ENCODE assay signal across 2 cellular contexts in the genomic region with DNA sequence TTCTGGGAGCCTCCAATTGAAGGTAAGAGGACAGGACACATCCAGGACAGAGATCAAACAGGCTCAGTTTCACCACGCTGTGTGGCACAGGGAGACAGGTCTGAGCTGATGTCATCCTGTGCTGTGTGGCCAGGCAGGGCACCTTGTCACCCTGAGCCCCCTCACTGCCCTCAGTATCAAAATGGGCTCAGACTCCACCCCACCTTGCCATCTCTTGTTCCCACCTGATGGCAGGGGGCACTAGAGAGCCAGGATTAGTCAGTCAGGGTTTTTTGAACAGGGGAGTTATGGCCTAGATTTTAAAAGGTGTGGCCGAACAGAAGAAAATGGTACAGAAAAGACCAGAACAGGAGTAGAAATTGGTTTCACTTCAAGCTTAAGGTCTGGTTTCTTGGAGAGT.
TF ChIP-seq lines count a peak whose summit lies in the region.

No MANE protein-coding gene starts in this region.

TF ChIP-seq in IMR-90, 13 proteins besides CTCF, POLR2A, EP300 and RAD21:
- TF ChIP-seq NFE2L2 (IDR thresholded peaks at IDR 0.05; ENCODE audit: low read depth, low read length) (no peak), SMC3 (IDR thresholded peaks at IDR 0.05; ENCODE audit: low read depth, low read length) (peak; percentile 37; the same call in 1 of the 2 replicates), MAFK (IDR thresholded peaks at IDR 0.05; ENCODE audit: low read depth, low read length) (no peak)

TF ChIP-seq in WTC11, 78 proteins besides CTCF, POLR2A, EP300 and RAD21:
- no peak for TF ChIP-seq JAZF1 (CRISPR knock-in tag; IDR thresholded peaks at IDR 0.05)
- TF ChIP-seq, protein P1, sequence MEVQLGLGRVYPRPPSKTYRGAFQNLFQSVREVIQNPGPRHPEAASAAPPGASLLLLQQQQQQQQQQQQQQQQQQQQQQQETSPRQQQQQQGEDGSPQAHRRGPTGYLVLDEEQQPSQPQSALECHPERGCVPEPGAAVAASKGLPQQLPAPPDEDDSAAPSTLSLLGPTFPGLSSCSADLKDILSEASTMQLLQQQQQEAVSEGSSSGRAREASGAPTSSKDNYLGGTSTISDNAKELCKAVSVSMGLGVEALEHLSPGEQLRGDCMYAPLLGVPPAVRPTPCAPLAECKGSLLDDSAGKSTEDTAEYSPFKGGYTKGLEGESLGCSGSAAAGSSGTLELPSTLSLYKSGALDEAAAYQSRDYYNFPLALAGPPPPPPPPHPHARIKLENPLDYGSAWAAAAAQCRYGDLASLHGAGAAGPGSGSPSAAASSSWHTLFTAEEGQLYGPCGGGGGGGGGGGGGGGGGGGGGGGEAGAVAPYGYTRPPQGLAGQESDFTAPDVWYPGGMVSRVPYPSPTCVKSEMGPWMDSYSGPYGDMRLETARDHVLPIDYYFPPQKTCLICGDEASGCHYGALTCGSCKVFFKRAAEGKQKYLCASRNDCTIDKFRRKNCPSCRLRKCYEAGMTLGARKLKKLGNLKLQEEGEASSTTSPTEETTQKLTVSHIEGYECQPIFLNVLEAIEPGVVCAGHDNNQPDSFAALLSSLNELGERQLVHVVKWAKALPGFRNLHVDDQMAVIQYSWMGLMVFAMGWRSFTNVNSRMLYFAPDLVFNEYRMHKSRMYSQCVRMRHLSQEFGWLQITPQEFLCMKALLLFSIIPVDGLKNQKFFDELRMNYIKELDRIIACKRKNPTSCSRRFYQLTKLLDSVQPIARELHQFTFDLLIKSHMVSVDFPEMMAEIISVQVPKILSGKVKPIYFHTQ (CRISPR knock-in tag; IDR thresholded peaks at IDR 0.05) = no peak
- no peak for TF ChIP-seq ZNF138 (CRISPR knock-in tag; conservative IDR thresholded peaks at IDR 0.05)
- TF ChIP-seq SP1 (CRISPR knock-in tag; conservative IDR thresholded peaks at IDR 0.05) = no peak
- TF ChIP-seq PRRX2 (CRISPR knock-in tag; IDR thresholded peaks at IDR 0.05) = no peak
- no peak for TF ChIP-seq IRF2 (CRISPR knock-in tag; IDR thresholded peaks at IDR 0.05; ENCODE audit: borderline replicate concordance, low read depth)
- TF ChIP-seq TCF7 (CRISPR knock-in tag; IDR thresholded peaks at IDR 0.05; ENCODE audit: low read depth) = no peak
- no peak for TF ChIP-seq MYBL2 (CRISPR knock-in tag; IDR thresholded peaks at IDR 0.05)
- no peak for TF ChIP-seq ZMAT4 (CRISPR knock-in tag; IDR thresholded peaks at IDR 0.05)
- no peak for TF ChIP-seq ZNF281 (CRISPR knock-in tag; IDR thresholded peaks at IDR 0.05)
- no peak for TF ChIP-seq MLX (CRISPR knock-in tag; IDR thresholded peaks at IDR 0.05)
- no peak for TF ChIP-seq NR2C2 (CRISPR knock-in tag; IDR thresholded peaks at IDR 0.05)
- no peak for TF ChIP-seq ZNF219 (CRISPR knock-in tag; IDR thresholded peaks at IDR 0.05; ENCODE audit: borderline replicate concordance)
- no peak for TF ChIP-seq PRDM15 (CRISPR knock-in tag; IDR thresholded peaks at IDR 0.05)
- no peak for TF ChIP-seq ZNF232 (CRISPR knock-in tag; IDR thresholded peaks at IDR 0.05)
TF ChIP-seq in WTC11: peak in this region for 0.
